In the genomic region with DNA sequence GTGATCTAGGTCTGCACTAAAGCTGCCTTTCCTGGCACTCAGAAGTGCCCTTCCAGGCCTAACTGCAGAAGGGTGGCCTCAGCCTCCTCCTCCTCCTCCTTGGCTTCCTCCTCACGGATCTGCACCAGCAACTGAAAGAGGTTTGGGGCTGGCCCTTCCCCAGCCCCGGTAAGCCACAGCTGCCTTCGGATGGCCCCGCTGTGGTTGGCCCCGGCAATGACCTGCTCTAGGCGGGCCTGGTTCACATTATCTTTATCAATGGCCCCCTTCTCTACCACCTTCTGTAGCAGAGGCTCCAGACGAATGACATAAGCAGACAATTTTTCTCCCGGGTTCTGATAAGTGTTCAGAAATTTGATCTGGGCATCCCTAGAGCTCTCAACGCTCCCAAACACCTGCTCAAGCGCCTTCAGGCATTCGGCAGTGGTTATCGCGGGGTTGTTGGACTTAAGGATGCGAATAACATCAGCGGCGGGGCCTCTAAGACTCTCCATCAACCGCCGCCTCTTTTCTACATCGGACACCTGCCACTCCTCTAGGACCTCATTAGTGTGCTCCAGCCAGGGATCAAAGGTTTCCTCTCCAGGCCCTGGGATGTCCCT, we compare ENCODE assay signal across 8 cellular contexts. TPM values are rescaled to one million over a fixed set of nuclear protein-coding genes. Genes with fewer than 3 reads are reported as not detected.
DNase-seq lines count a peak whose midpoint lies in the region; ATAC-seq and TF ChIP-seq lines count a peak whose summit lies in the region.

No MANE protein-coding gene starts in this region.

- peak overlapping the region; percentile 96 for H3K27ac Mint-ChIP-seq in activated naive CD4-positive, alpha-beta T cell treated with anti-CD3 and anti-CD28 coated beads, Interleukin-2, amount 50 U/mL, for 72 hours

- TF ChIP-seq CTCF in spleen (IDR thresholded peaks at IDR 0.05 in 8 of 11, conservative IDR thresholded peaks at IDR 0.05 in 3 of 11), result no peak

- peaks cover 18% of the 10 kb centered on the region for H3K4me1 ChIP-seq in iPS-18a (ENCODE audit: control insufficient read depth, low read depth, low read length)
- peaks cover 9 to 59% (median 42%) of the 10 kb centered on the region in 6 donors for H3K4me1 ChIP-seq in spleen

- peaks cover 15 to 19% of the 10 kb centered on the region in 2 donors for H3K36me3 Mint-ChIP-seq in activated naive CD4-positive, alpha-beta T cell treated with anti-CD3 and anti-CD28 coated beads, Interleukin-2, amount 50 U/mL, for 72 hours

- WGBS in spleen, 5 donors, result 5 to 12% (median 11%) methylated on average over 19 of the region's 19 CpGs

- H3K27me3 ChIP-seq in iPS-18a (ENCODE audit: control insufficient read depth, insufficient read depth, low read length) (peaks cover 6% of the 10 kb centered on the region), spleen (replicated peaks in 1 of 7) (peaks cover 0 to 12% (median 0%) of the 10 kb centered on the region in 7 donors)

- DNase-seq in AML-193 (lab: John Stamatoyannopoulos, UW) (peak; percentile 44 to 52), NCI-H69 (lab: John Stamatoyannopoulos, UW) (peak; percentile 77), spleen (peak; percentile 81), cortex of kidney (lab: John Stamatoyannopoulos, UW) (no peak)
- peak; percentile 52 to 80 for DNase-seq in activated naive CD4-positive, alpha-beta T cell treated with anti-CD3 and anti-CD28 coated beads, Interleukin-2, amount 50 U/mL, for 72 hours (ENCODE audit: low spot score in 2 of 2)

- H3K36me3 ChIP-seq in iPS-18a (ENCODE audit: control insufficient read depth, low read depth, low read length), result no peaks in the 10 kb centered on the region
- H3K36me3 ChIP-seq in spleen, result peaks cover 0 to 25% (median 19%) of the 10 kb centered on the region in 6 donors

- no peaks in the 10 kb centered on the region for H3K9me3 Mint-ChIP-seq in activated naive CD4-positive, alpha-beta T cell treated with anti-CD3 and anti-CD28 coated beads, Interleukin-2, amount 50 U/mL, for 72 hours

- peak; percentile 36 for ATAC-seq in GM19463 (IDR thresholded peaks at IDR 0.05; ENCODE audit: unreplicated experiment)
- peak; percentile 33 to 79 for ATAC-seq in activated naive CD4-positive, alpha-beta T cell treated with anti-CD3 and anti-CD28 coated beads, Interleukin-2, amount 50 U/mL, for 72 hours
- ATAC-seq in HG03439 (IDR thresholded peaks at IDR 0.05; ENCODE audit: unreplicated experiment), result no peak

- intact Hi-C loops in spleen (cut with DNase I; ENCODE audit: low total_unique reads), result no loop called here

- TF ChIP-seq POLR2A in spleen (IDR thresholded peaks at IDR 0.05), result no peak

- H3K4me3 ChIP-seq in iPS-18a (ENCODE audit: low read length) (peak overlapping the region; percentile 93), spleen (peak overlapping the region; percentile 79 to 97 (median 90))

- H3K9ac ChIP-seq in iPS-18a (ENCODE audit: low read length), result peak overlapping the region; percentile 93

- H3K27ac ChIP-seq in iPS-18a (ENCODE audit: low read length), result no peak overlapping the region
- H3K27ac ChIP-seq in spleen, result peak overlapping the region; percentile 45 to 92 (median 89)

- H3K9me3 ChIP-seq in iPS-18a (ENCODE audit: control insufficient read depth, low read depth, low read length), result no peaks in the 10 kb centered on the region
- H3K9me3 ChIP-seq in spleen, result no peaks in the 10 kb centered on the region

RNA-seq across cellular contexts. Expression of a gene that starts 1.5 kb away (rescaled TPM):
- 10 to 100 TPM; 26.7 to 29.2 TPM for total RNA-seq in activated naive CD4-positive, alpha-beta T cell treated with anti-CD3 and anti-CD28 coated beads, Interleukin-2, amount 50 U/mL, for 72 hours
- total RNA-seq in spleen, result 10 to 100 TPM; 21.1 to 31.8 (median 25.4) TPM
- polyA plus RNA-seq in spleen, result 10 to 100 TPM; 13.1 to 19.8 (median 13.8) TPM
